21 cellular contexts compared by ENCODE assay signal in the genomic region with DNA sequence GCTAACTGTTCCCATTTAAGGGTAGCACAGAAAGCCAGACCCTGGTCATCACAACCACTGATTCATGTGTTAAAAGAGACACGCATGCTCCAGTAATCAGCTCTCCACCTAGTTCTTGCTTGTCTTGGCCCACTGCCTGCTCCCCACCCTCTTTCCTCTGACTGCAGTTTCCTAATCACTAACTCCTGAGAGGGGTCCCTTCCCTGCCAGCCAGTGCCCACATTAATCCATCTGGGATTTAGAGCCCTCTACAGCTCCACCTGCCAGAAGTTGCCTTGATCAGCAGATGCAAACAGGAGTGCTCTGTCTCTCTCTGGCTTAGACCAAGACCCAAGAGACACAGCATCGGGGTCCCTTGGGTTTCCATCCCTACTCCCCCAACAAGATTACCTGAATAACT.
"Had no signal": no experiment of that assay in that cellular context is flagged by ENCODE, and none has a peak within 500 bp of the region (broad histone marks: within the 10 kb centered on the region; RNA-seq: fewer than 3 reads in every experiment).

No MANE protein-coding gene starts in this region.

- H3K4me3 Mint-ChIP-seq: activated CD4-positive, alpha-beta memory T cell treated with anti-CD3 and anti-CD28 coated beads for 36 hours; activated CD8-positive, alpha-beta memory T cell treated with anti-CD3 and anti-CD28 coated beads, Interleukin-2, amount 10 ng/mL, durations not matched to agents 7 days and 5 days; activated naive CD8-positive, alpha-beta T cell treated with anti-CD3 and anti-CD28 coated beads, Interleukin-2, amount 50 U/mL, for 24 hours; activated T-helper 17 cell treated with anti-CD3 and anti-CD28 coated beads, Interleukin-2, amount 50 U/mL, for 72 hours; naive thymus-derived CD8-positive, alpha-beta T cell; stimulated activated naive CD8-positive, alpha-beta T cell treated with anti-CD3 and anti-CD28 coated beads, Interleukin-15, amount 100 ng/mL, for 72 hours; T-helper 2 cell treated with Interferon-gamma antibody and Interleukin-4, amounts not matched to agents 5 μg/mL and 100 μg/mL, for 36 hours; type B pancreatic cell had no signal

- H3K36me3 ChIP-seq: ascending aorta, lower lobe of right lung, pancreas, right lobe of liver, suprapubic skin had no signal

- H3K27me3 ChIP-seq: ascending aorta, pancreas, right lobe of liver, suprapubic skin had no signal

- H3K4me3 ChIP-seq: ascending aorta, lower lobe of right lung, pancreas, right lobe of liver, suprapubic skin had no signal

- H3K36me3 Mint-ChIP-seq: activated CD4-positive, alpha-beta memory T cell treated with anti-CD3 and anti-CD28 coated beads for 36 hours; activated CD8-positive, alpha-beta memory T cell treated with anti-CD3 and anti-CD28 coated beads, Interleukin-2, amount 10 ng/mL, durations not matched to agents 7 days and 5 days; naive thymus-derived CD8-positive, alpha-beta T cell; type B pancreatic cell had no signal

- H3K27me3 Mint-ChIP-seq: activated T-helper 17 cell treated with anti-CD3 and anti-CD28 coated beads, Interleukin-2, amount 50 U/mL, for 72 hours; type B pancreatic cell had no signal

- H3K4me1 Mint-ChIP-seq: activated CD8-positive, alpha-beta memory T cell treated with anti-CD3 and anti-CD28 coated beads, Interleukin-2, amount 10 ng/mL, durations not matched to agents 7 days and 5 days; activated naive CD8-positive, alpha-beta T cell treated with anti-CD3 and anti-CD28 coated beads, Interleukin-2, amount 50 U/mL, for 24 hours; activated T-helper 17 cell treated with anti-CD3 and anti-CD28 coated beads, Interleukin-2, amount 50 U/mL, for 72 hours; stimulated activated naive CD8-positive, alpha-beta T cell treated with anti-CD3 and anti-CD28 coated beads, Interleukin-15, amount 100 ng/mL, for 72 hours had no signal

- ATAC-seq: activated CD8-positive, alpha-beta memory T cell treated with anti-CD3 and anti-CD28 coated beads, Interleukin-2, amount 10 ng/mL, durations not matched to agents 7 days and 5 days; activated naive CD8-positive, alpha-beta T cell treated with anti-CD3 and anti-CD28 coated beads, Interleukin-2, amount 50 U/mL, for 24 hours; activated T-helper 17 cell treated with anti-CD3 and anti-CD28 coated beads, Interleukin-2, amount 50 U/mL, for 72 hours; esophagus mucosa; lower lobe of right lung; naive thymus-derived CD8-positive, alpha-beta T cell; pancreas; right lobe of liver; stimulated activated naive CD8-positive, alpha-beta T cell treated with anti-CD3 and anti-CD28 coated beads, Interleukin-15, amount 100 ng/mL, for 72 hours had no signal

- H3K27ac Mint-ChIP-seq: activated CD4-positive, alpha-beta memory T cell treated with anti-CD3 and anti-CD28 coated beads for 36 hours; activated CD8-positive, alpha-beta memory T cell treated with anti-CD3 and anti-CD28 coated beads, Interleukin-2, amount 10 ng/mL, durations not matched to agents 7 days and 5 days; activated naive CD8-positive, alpha-beta T cell treated with anti-CD3 and anti-CD28 coated beads, Interleukin-2, amount 50 U/mL, for 24 hours; activated T-helper 17 cell treated with anti-CD3 and anti-CD28 coated beads, Interleukin-2, amount 50 U/mL, for 72 hours; naive thymus-derived CD8-positive, alpha-beta T cell; stimulated activated naive CD8-positive, alpha-beta T cell treated with anti-CD3 and anti-CD28 coated beads, Interleukin-15, amount 100 ng/mL, for 72 hours; T-helper 2 cell treated with Interferon-gamma antibody and Interleukin-4, amounts not matched to agents 5 μg/mL and 100 μg/mL, for 36 hours; type B pancreatic cell had no signal

- H3K9me3 Mint-ChIP-seq: activated CD4-positive, alpha-beta memory T cell treated with anti-CD3 and anti-CD28 coated beads for 36 hours; activated naive CD8-positive, alpha-beta T cell treated with anti-CD3 and anti-CD28 coated beads, Interleukin-2, amount 50 U/mL, for 24 hours; activated T-helper 17 cell treated with anti-CD3 and anti-CD28 coated beads, Interleukin-2, amount 50 U/mL, for 72 hours; naive thymus-derived CD8-positive, alpha-beta T cell; stimulated activated naive CD8-positive, alpha-beta T cell treated with anti-CD3 and anti-CD28 coated beads, Interleukin-15, amount 100 ng/mL, for 72 hours; T-helper 2 cell treated with Interferon-gamma antibody and Interleukin-4, amounts not matched to agents 5 μg/mL and 100 μg/mL, for 36 hours; type B pancreatic cell had no signal

- DNase-seq: activated CD4-positive, alpha-beta memory T cell treated with anti-CD3 and anti-CD28 coated beads for 36 hours; activated CD4-positive, alpha-beta T cell treated with anti-CD3 and anti-CD28 coated beads for 4 hours; activated CD8-positive, alpha-beta memory T cell treated with anti-CD3 and anti-CD28 coated beads, Interleukin-2, amount 10 ng/mL, durations not matched to agents 7 days and 5 days; activated naive CD4-positive, alpha-beta T cell; activated naive CD8-positive, alpha-beta T cell treated with anti-CD3 and anti-CD28 coated beads, Interleukin-2, amount 50 U/mL, for 24 hours; activated T-cell treated with anti-CD3 and anti-CD28 coated beads, Interleukin-2, amount 50 U/mL, for 1 hour; cerebellar nuclear complex; effector CD4-positive, alpha-beta T cell; lower lobe of right lung; naive thymus-derived CD8-positive, alpha-beta T cell; pancreas; right lobe of liver; stimulated activated CD4-positive, alpha-beta T cell treated with anti-CD3 and anti-CD28 coated beads, Interleukin-15, amount 100 ng/mL, for 24 hours; stimulated activated CD4-positive, alpha-beta T cell treated with anti-CD3 and anti-CD28 coated beads, Interleukin-4, amount 100 ng/mL, for 1 hour; stimulated activated naive CD8-positive, alpha-beta T cell treated with anti-CD3 and anti-CD28 coated beads, Interleukin-15, amount 100 ng/mL, for 72 hours had no signal
